1 cellular context compared by ENCODE assay signal in genomic region chr4:73415807-73416238, GRCh38.
TF ChIP-seq lines count a peak whose summit lies in the region.

No MANE protein-coding gene starts in this region.

TF ChIP-seq in HepG2, 621 proteins besides CTCF, POLR2A, EP300 and RAD21 (continued from another document):
- TF ChIP-seq, protein P1, sequence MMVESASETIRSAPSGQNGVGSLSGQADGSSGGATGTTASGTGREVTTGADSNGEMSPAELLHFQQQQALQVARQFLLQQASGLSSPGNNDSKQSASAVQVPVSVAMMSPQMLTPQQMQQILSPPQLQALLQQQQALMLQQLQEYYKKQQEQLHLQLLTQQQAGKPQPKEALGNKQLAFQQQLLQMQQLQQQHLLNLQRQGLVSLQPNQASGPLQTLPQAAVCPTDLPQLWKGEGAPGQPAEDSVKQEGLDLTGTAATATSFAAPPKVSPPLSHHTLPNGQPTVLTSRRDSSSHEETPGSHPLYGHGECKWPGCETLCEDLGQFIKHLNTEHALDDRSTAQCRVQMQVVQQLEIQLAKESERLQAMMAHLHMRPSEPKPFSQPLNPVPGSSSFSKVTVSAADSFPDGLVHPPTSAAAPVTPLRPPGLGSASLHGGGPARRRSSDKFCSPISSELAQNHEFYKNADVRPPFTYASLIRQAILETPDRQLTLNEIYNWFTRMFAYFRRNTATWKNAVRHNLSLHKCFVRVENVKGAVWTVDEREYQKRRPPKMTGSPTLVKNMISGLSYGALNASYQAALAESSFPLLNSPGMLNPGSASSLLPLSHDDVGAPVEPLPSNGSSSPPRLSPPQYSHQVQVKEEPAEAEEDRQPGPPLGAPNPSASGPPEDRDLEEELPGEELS (CRISPR knock-in tag; IDR thresholded peaks at IDR 0.05): peak; percentile 35; the same call in 1 of the 2 replicates
- TF ChIP-seq ZNF558 (CRISPR knock-in tag; IDR thresholded peaks at IDR 0.05; ENCODE audit: borderline replicate concordance) (peak; percentile 52; the same call in 1 of the 2 replicates), SOX6 (IDR thresholded peaks at IDR 0.05) (no peak), SOX6 (CRISPR knock-in tag; IDR thresholded peaks at IDR 0.05) (peak; percentile 26; the same call in 1 of the 2 replicates), ARID5B (CRISPR knock-in tag; IDR thresholded peaks at IDR 0.05) (peak; percentile 66), ZNF503 (CRISPR knock-in tag; IDR thresholded peaks at IDR 0.05) (0 out of 2 replicates have a peak, but pooled peaks have one; percentile 5), POGZ (CRISPR knock-in tag; IDR thresholded peaks at IDR 0.05) (no peak), RBM22 (optimal IDR thresholded peaks at IDR 0.05; ENCODE audit: low read length) (peak; percentile 46), CEBPG (CRISPR knock-in tag; IDR thresholded peaks at IDR 0.05) (peak; percentile 91), ZNF234 (CRISPR knock-in tag; conservative IDR thresholded peaks at IDR 0.05) (0 out of 2 replicates have a peak, but pooled peaks have one; percentile 59), CREB1 (IDR thresholded peaks at IDR 0.05) (no peak), CREB1 (CRISPR knock-in tag; IDR thresholded peaks at IDR 0.05) (peak; percentile 57), FUBP1 (CRISPR knock-in tag; IDR thresholded peaks at IDR 0.05; ENCODE audit: borderline replicate concordance) (peak; percentile 90; the same call in 1 of the 2 replicates), ZNF143 (CRISPR knock-in tag; IDR thresholded peaks at IDR 0.05) (no peak), NFE2L2 (IDR thresholded peaks at IDR 0.05; ENCODE audit: low read length) (peak; percentile 59; the same call in 1 of the 2 replicates), SSRP1 (CRISPR knock-in tag; IDR thresholded peaks at IDR 0.05) (peak; percentile 52), MED13 (CRISPR knock-in tag; IDR thresholded peaks at IDR 0.05) (no peak; the same call in 1 of the 2 replicates), SMAD3 (CRISPR knock-in tag; IDR thresholded peaks at IDR 0.05) (0 out of 2 replicates have a peak, but pooled peaks have one; percentile 33), ZNF660 (CRISPR knock-in tag; IDR thresholded peaks at IDR 0.05; ENCODE audit: borderline replicate concordance, low read depth) (no peak), SP1 (IDR thresholded peaks at IDR 0.05) (no peak), SP1 (CRISPR knock-in tag; IDR thresholded peaks at IDR 0.05) (no peak), MTA3 (CRISPR knock-in tag; IDR thresholded peaks at IDR 0.05) (no peak), NCOA2 (CRISPR knock-in tag; IDR thresholded peaks at IDR 0.05) (peak; percentile 89), FOXJ3 (CRISPR knock-in tag; IDR thresholded peaks at IDR 0.05; ENCODE audit: borderline replicate concordance) (0 out of 2 replicates have a peak, but pooled peaks have one; percentile 30), PCBP2 (optimal IDR thresholded peaks at IDR 0.05; ENCODE audit: low read depth, low read length, poor library complexity, severe bottlenecking) (no peak), ZFP36L2 (CRISPR knock-in tag; IDR thresholded peaks at IDR 0.05) (no peak), SMC3 (IDR thresholded peaks at IDR 0.05; ENCODE audit: low read length) (peak; percentile 28; the same call in 1 of the 2 replicates), IRX3 (CRISPR knock-in tag; IDR thresholded peaks at IDR 0.05; ENCODE audit: borderline replicate concordance, low read depth) (0 out of 2 replicates have a peak, but pooled peaks have one; percentile 43), TCF7L2 (IDR thresholded peaks at IDR 0.05; ENCODE audit: low read depth, low read length) (peak; percentile 42; the same call in 1 of the 2 replicates), CEBPB (IDR thresholded peaks at IDR 0.05; ENCODE audit: borderline replicate concordance, low read depth, low read length) (peak; percentile 97)
- TF ChIP-seq, protein P2, sequence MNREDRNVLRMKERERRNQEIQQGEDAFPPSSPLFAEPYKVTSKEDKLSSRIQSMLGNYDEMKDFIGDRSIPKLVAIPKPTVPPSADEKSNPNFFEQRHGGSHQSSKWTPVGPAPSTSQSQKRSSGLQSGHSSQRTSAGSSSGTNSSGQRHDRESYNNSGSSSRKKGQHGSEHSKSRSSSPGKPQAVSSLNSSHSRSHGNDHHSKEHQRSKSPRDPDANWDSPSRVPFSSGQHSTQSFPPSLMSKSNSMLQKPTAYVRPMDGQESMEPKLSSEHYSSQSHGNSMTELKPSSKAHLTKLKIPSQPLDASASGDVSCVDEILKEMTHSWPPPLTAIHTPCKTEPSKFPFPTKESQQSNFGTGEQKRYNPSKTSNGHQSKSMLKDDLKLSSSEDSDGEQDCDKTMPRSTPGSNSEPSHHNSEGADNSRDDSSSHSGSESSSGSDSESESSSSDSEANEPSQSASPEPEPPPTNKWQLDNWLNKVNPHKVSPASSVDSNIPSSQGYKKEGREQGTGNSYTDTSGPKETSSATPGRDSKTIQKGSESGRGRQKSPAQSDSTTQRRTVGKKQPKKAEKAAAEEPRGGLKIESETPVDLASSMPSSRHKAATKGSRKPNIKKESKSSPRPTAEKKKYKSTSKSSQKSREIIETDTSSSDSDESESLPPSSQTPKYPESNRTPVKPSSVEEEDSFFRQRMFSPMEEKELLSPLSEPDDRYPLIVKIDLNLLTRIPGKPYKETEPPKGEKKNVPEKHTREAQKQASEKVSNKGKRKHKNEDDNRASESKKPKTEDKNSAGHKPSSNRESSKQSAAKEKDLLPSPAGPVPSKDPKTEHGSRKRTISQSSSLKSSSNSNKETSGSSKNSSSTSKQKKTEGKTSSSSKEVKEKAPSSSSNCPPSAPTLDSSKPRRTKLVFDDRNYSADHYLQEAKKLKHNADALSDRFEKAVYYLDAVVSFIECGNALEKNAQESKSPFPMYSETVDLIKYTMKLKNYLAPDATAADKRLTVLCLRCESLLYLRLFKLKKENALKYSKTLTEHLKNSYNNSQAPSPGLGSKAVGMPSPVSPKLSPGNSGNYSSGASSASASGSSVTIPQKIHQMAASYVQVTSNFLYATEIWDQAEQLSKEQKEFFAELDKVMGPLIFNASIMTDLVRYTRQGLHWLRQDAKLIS (CRISPR knock-in tag; IDR thresholded peaks at IDR 0.05): peak; percentile 98
- TF ChIP-seq, protein P3, sequence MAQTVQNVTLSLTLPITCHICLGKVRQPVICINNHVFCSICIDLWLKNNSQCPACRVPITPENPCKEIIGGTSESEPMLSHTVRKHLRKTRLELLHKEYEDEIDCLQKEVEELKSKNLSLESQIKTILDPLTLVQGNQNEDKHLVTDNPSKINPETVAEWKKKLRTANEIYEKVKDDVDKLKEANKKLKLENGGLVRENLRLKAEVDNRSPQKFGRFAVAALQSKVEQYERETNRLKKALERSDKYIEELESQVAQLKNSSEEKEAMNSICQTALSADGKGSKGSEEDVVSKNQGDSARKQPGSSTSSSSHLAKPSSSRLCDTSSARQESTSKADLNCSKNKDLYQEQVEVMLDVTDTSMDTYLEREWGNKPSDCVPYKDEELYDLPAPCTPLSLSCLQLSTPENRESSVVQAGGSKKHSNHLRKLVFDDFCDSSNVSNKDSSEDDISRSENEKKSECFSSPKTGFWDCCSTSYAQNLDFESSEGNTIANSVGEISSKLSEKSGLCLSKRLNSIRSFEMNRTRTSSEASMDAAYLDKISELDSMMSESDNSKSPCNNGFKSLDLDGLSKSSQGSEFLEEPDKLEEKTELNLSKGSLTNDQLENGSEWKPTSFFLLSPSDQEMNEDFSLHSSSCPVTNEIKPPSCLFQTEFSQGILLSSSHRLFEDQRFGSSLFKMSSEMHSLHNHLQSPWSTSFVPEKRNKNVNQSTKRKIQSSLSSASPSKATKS (CRISPR knock-in tag; IDR thresholded peaks at IDR 0.05): no peak
- TF ChIP-seq, protein P4, sequence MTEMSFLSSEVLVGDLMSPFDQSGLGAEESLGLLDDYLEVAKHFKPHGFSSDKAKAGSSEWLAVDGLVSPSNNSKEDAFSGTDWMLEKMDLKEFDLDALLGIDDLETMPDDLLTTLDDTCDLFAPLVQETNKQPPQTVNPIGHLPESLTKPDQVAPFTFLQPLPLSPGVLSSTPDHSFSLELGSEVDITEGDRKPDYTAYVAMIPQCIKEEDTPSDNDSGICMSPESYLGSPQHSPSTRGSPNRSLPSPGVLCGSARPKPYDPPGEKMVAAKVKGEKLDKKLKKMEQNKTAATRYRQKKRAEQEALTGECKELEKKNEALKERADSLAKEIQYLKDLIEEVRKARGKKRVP (CRISPR knock-in tag; IDR thresholded peaks at IDR 0.05): peak in 1 of 2 experiments; percentile 94; a peak in 2 of 4 replicates
